17 cellular contexts compared by ENCODE assay signal in the genomic region with DNA sequence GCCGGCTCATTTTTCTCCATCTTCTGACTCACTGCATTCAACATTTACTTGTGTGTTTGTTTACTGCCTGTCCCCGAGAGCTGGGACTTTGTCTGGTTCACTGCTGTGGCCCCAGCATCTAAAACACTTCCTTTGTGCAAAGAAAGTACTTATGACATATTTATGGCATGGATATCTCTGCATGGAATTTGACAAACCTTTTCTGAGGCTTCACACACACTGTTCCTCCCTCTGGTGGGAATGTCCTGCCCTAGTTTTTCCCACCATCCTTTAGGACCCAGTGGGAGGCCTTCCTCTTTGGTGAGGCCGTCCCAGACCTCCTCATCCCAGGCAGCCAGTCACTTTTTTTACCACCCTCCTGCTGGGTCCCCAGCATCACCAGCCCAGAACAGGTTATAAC. TPM values are rescaled to one million over a fixed set of nuclear protein-coding genes. Genes with fewer than 3 reads are reported as not detected.
A peak's percentile ranks its signal among the peaks of the same experiment; 100 is the strongest.
DNase-seq lines count a peak whose midpoint lies in the region; ATAC-seq and TF ChIP-seq lines count a peak whose summit lies in the region.
"Had no signal": no experiment of that assay in that cellular context is flagged by ENCODE, and none has a peak within 500 bp of the region (broad histone marks: within the 10 kb centered on the region; RNA-seq: fewer than 3 reads in every experiment).

No MANE protein-coding gene starts in this region.

- ATAC-seq in activated T-helper 17 cell treated with anti-CD3 and anti-CD28 coated beads, Interleukin-2, amount 50 U/mL, for 72 hours (replicated peaks) = no peak
- ATAC-seq in stimulated activated effector memory CD8-positive, alpha-beta T cell treated with anti-CD3 and anti-CD28 coated beads, Interleukin-12 subunit alpha, Interleukin-12 subunit beta, amount 100 ng/mL, for 72 hours = no peak
- no peak for ATAC-seq in HG02623 (IDR thresholded peaks at IDR 0.05; ENCODE audit: unreplicated experiment)
- ATAC-seq: activated CD4-positive, CD25-positive, alpha-beta regulatory T cell treated with anti-CD3 and anti-CD28 coated beads, Interleukin-2, amount 50 U/mL, for 24 hours had no signal

- intact Hi-C loops in MCF 10A (cut with micrococcal nuclease) = no loop called here
- intact Hi-C loops in breast epithelium (cut with DNase I; ENCODE audit: low total_unique reads) = no loop called here

- H3K27ac Mint-ChIP-seq in MCF 10A (ENCODE audit: low read depth, unreplicated experiment) = peak overlapping the region; percentile 81
- peak overlapping the region; percentile 71 for H3K27ac Mint-ChIP-seq in activated T-helper 17 cell treated with anti-CD3 and anti-CD28 coated beads, Interleukin-2, amount 50 U/mL, for 72 hours
- H3K27ac Mint-ChIP-seq in stimulated activated effector memory CD8-positive, alpha-beta T cell treated with anti-CD3 and anti-CD28 coated beads, Interleukin-12 subunit alpha, Interleukin-12 subunit beta, amount 100 ng/mL, for 72 hours = peak overlapping the region; percentile 89

- no peaks in the 10 kb centered on the region for H3K9me3 ChIP-seq in breast epithelium
- H3K9me3 ChIP-seq: right atrium auricular region, suprapubic skin had no signal

- POLR2A ChIA-PET in MCF 10A (lab: Yijun Ruan, JAX) = interaction anchor here (0.7 kb wide), 1 partner anchor 1585 kb away, joined by 3 read pairs; no protein-coding TSS in a partner anchor

- H3K27me3 Mint-ChIP-seq in MCF 10A (ENCODE audit: insufficient read depth, unreplicated experiment) = no peaks in the 10 kb centered on the region
- H3K27me3 Mint-ChIP-seq in activated T-helper 17 cell treated with anti-CD3 and anti-CD28 coated beads, Interleukin-2, amount 50 U/mL, for 72 hours = no peaks in the 10 kb centered on the region

- BruUV-seq in MCF 10A (replicated peaks; lab: Mats Ljungman, UMichigan) = no TSS peak

- H3K36me3 ChIP-seq in breast epithelium = no peaks in the 10 kb centered on the region

- H3K27ac ChIP-seq in breast epithelium = no peak overlapping the region
- H3K27ac ChIP-seq: right atrium auricular region, suprapubic skin had no signal

- DNase-seq in MCF 10A (ENCODE audit: unreplicated experiment) (no peak), breast epithelium (ENCODE audit: low spot score in 2 of 2) (no peak), iris pigment epithelial cell (ENCODE audit: low read depth) (peak; percentile 31), NCI-H2196 (lab: John Stamatoyannopoulos, UW; ENCODE audit: unreplicated experiment) (no peak), NCI-H69 (lab: John Stamatoyannopoulos, UW) (no peak)
- no peak for DNase-seq in stimulated activated effector memory CD8-positive, alpha-beta T cell treated with anti-CD3 and anti-CD28 coated beads, Interleukin-12 subunit alpha, Interleukin-12 subunit beta, amount 100 ng/mL, for 72 hours (ENCODE audit: low spot score in 2 of 2)
- DNase-seq: activated gamma-delta T cell; hippocampal formation; kidney; MM.1S; NCI-H1694; stimulated activated CD4-positive, alpha-beta T cell treated with anti-CD3 and anti-CD28 coated beads, Interleukin-2, amount 100 ng/mL, for 24 hours had no signal

- no peaks in the 10 kb centered on the region for H3K27me3 ChIP-seq in breast epithelium
- H3K27me3 ChIP-seq: right atrium auricular region, suprapubic skin had no signal

- no peaks in the 10 kb centered on the region for H3K9me3 Mint-ChIP-seq in MCF 10A (ENCODE audit: unreplicated experiment)
- H3K9me3 Mint-ChIP-seq in activated T-helper 17 cell treated with anti-CD3 and anti-CD28 coated beads, Interleukin-2, amount 50 U/mL, for 72 hours = no peaks in the 10 kb centered on the region
- H3K9me3 Mint-ChIP-seq in stimulated activated effector memory CD8-positive, alpha-beta T cell treated with anti-CD3 and anti-CD28 coated beads, Interleukin-12 subunit alpha, Interleukin-12 subunit beta, amount 100 ng/mL, for 72 hours = no peaks in the 10 kb centered on the region

- H3K4me3 ChIP-seq in breast epithelium = no peak overlapping the region
- H3K4me3 ChIP-seq: right atrium auricular region, suprapubic skin had no signal

- no peak for TF ChIP-seq POLR2A in breast epithelium (IDR thresholded peaks at IDR 0.05)

- no peak for TF ChIP-seq CTCF in MCF 10A (IDR thresholded peaks at IDR 0.05; ENCODE audit: unreplicated experiment)
- TF ChIP-seq CTCF in breast epithelium (IDR thresholded peaks at IDR 0.05) = no peak

- CTCF ChIA-PET in MCF 10A (lab: Yijun Ruan, JAX) = interaction anchor here (0.6 kb wide), 1 partner anchor 155 kb away, joined by 3 read pairs; no protein-coding TSS in a partner anchor

- no peaks in the 10 kb centered on the region for H3K4me1 ChIP-seq in breast epithelium

- peaks cover 7% of the 10 kb centered on the region for H3K36me3 Mint-ChIP-seq in MCF 10A (ENCODE audit: insufficient read depth, unreplicated experiment)
- peaks cover 27% of the 10 kb centered on the region for H3K36me3 Mint-ChIP-seq in activated T-helper 17 cell treated with anti-CD3 and anti-CD28 coated beads, Interleukin-2, amount 50 U/mL, for 72 hours (ENCODE audit: low read depth)
- H3K36me3 Mint-ChIP-seq in stimulated activated effector memory CD8-positive, alpha-beta T cell treated with anti-CD3 and anti-CD28 coated beads, Interleukin-12 subunit alpha, Interleukin-12 subunit beta, amount 100 ng/mL, for 72 hours = peaks cover 23% of the 10 kb centered on the region

- peaks cover 9% of the 10 kb centered on the region for H3K4me1 Mint-ChIP-seq in MCF 10A (ENCODE audit: insufficient read depth, unreplicated experiment)
- H3K4me1 Mint-ChIP-seq in activated T-helper 17 cell treated with anti-CD3 and anti-CD28 coated beads, Interleukin-2, amount 50 U/mL, for 72 hours = peaks cover 15% of the 10 kb centered on the region
- peaks cover 39% of the 10 kb centered on the region for H3K4me1 Mint-ChIP-seq in stimulated activated effector memory CD8-positive, alpha-beta T cell treated with anti-CD3 and anti-CD28 coated beads, Interleukin-12 subunit alpha, Interleukin-12 subunit beta, amount 100 ng/mL, for 72 hours

- no peak overlapping the region for H3K4me3 Mint-ChIP-seq in MCF 10A (ENCODE audit: unreplicated experiment)
- no peak overlapping the region for H3K4me3 Mint-ChIP-seq in activated T-helper 17 cell treated with anti-CD3 and anti-CD28 coated beads, Interleukin-2, amount 50 U/mL, for 72 hours
- H3K4me3 Mint-ChIP-seq in stimulated activated effector memory CD8-positive, alpha-beta T cell treated with anti-CD3 and anti-CD28 coated beads, Interleukin-12 subunit alpha, Interleukin-12 subunit beta, amount 100 ng/mL, for 72 hours = no peak overlapping the region

RNA-seq across cellular contexts. Expression of a gene that starts 1.4 kb away (rescaled TPM):
- total RNA-seq in MCF 10A (2022) (0.28 and 0.88 TPM in 2 replicates), breast epithelium (1 to 10 TPM in 1 of 3 donors, under 1 TPM in 2; 0.32 to 1.6 (median 0.33) TPM)
- 1 to 10 TPM in 1 of 2 donors, under 1 TPM in 1; 0.74 to 1.4 TPM for total RNA-seq in activated T-helper 17 cell treated with anti-CD3 and anti-CD28 coated beads, Interleukin-2, amount 50 U/mL, for 72 hours

RNA-seq across cellular contexts. Expression of a gene that starts 8.9 kb away (rescaled TPM):
- total RNA-seq in MCF 10A (2022) = 18.6 and 23.3 TPM in 2 replicates
- total RNA-seq in breast epithelium = 10 to 100 TPM; 24.7 to 31.1 (median 28.2) TPM
- 10 to 100 TPM; 12.9 to 27.6 TPM for total RNA-seq in activated T-helper 17 cell treated with anti-CD3 and anti-CD28 coated beads, Interleukin-2, amount 50 U/mL, for 72 hours

RNA-seq across cellular contexts. Expression of a gene that starts 14.1 kb away (rescaled TPM):
- 13.2 and 18.4 TPM in 2 replicates for total RNA-seq in MCF 10A (2022)
- total RNA-seq in breast epithelium = 10 to 100 TPM; 14.2 to 18.0 (median 14.8) TPM
- 10 to 100 TPM; 17.8 to 23.3 TPM for total RNA-seq in activated T-helper 17 cell treated with anti-CD3 and anti-CD28 coated beads, Interleukin-2, amount 50 U/mL, for 72 hours

RNA-seq across cellular contexts. Expression of a gene that starts 14.6 kb away (rescaled TPM):
- total RNA-seq in MCF 10A (2022) (21.0 and 26.5 TPM in 2 replicates), breast epithelium (10 to 100 TPM; 14.9 to 17.4 (median 16.1) TPM)
- 10 to 100 TPM; 18.3 to 22.1 TPM for total RNA-seq in activated T-helper 17 cell treated with anti-CD3 and anti-CD28 coated beads, Interleukin-2, amount 50 U/mL, for 72 hours

RNA-seq across cellular contexts. Expression of a gene that starts 29.2 kb away (rescaled TPM):
- total RNA-seq in MCF 10A (2022) (3.2 and 3.8 TPM in 2 replicates), breast epithelium (10 to 100 TPM in 2 of 3 donors, 1 to 10 TPM in 1; 2.1 to 20.8 (median 18.0) TPM)
- total RNA-seq in activated T-helper 17 cell treated with anti-CD3 and anti-CD28 coated beads, Interleukin-2, amount 50 U/mL, for 72 hours = under 1 TPM; 0.22 to 0.61 TPM
